ENCODE assay signal across 22 cellular contexts in the genomic region with DNA sequence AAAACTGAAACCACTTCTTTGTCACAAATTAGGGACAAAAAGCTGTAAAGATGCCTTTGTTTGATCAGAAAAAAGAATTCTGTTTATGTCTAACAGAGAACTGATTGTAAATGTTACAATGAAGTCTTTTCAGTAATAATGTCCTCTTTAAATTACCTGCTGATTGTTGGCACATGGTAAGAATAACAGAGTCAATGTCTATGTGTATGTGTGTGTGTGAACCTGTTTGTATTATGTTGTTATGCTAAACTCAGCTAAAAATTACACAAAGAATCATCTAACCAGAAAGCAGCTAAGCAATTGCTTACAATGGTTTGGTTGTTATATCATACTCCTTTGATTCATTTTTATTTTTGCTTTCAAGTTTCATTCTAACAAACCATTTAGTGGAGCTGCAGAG.
DNase-seq lines count a peak whose midpoint lies in the region; FAIRE-seq and TF ChIP-seq lines count a peak whose summit lies in the region.
"Had no signal": no experiment of that assay in that cellular context is flagged by ENCODE, and none has a peak within 500 bp of the region (broad histone marks: within the 10 kb centered on the region; RNA-seq: fewer than 3 reads in every experiment).

No MANE protein-coding gene starts in this region.

- H3K27me3 ChIP-seq in dorsolateral prefrontal cortex = no peaks in the 10 kb centered on the region
- H3K27me3 ChIP-seq: MG63 had no signal

- TF ChIP-seq CTCF in D721Med (IDR thresholded peaks at IDR 0.05; ENCODE audit: insufficient read depth, missing control alignments) (no peak), dorsolateral prefrontal cortex (IDR thresholded peaks at IDR 0.05 in 54 of 56, conservative IDR thresholded peaks at IDR 0.05 in 2 of 56; ENCODE audit: low read depth in 1 of 56, partially characterized antibody in 56 of 56) (peak in 2 of 56 donors; percentile 8 to 9)

- FAIRE-seq in D721Med (lab: Jason Lieb, UNC) (peak; percentile 16), islet of Langerhans (lab: Jason Lieb, UNC) (peak; percentile 41)
- FAIRE-seq: A204.1, HepG2, K562 had no signal

- no peak for DNase-seq in D721Med (ENCODE audit: insufficient read length, low spot score)
- DNase-seq in dorsolateral prefrontal cortex = no peak
- no peak for DNase-seq in substantia nigra (lab: John Stamatoyannopoulos, UW)
- DNase-seq in activated naive CD4-positive, alpha-beta T cell (lab: John Stamatoyannopoulos, UW) = no peak
- DNase-seq in NCI-H526 (lab: John Stamatoyannopoulos, UW) = no peak
- no peak for DNase-seq in COR-L47 (lab: John Stamatoyannopoulos, UW)
- no peak for DNase-seq in iPS-NIHi11 (ENCODE audit: low spot score)
- DNase-seq: CD8-positive, alpha-beta memory T cell; DMS79; H9; MG63; NCI-H1417 treated with DMSO at 0.1 percent for 48 hours; NCI-H187; NCI-H446 treated with DMSO at 0.1 percent for 48 hours; NCI-H69; NK-92 treated with Interleukin-12 subunit alpha and Interleukin-12 subunit beta, amount 100 ng/mL, for 24 hours had no signal

- H3K27ac ChIP-seq in dorsolateral prefrontal cortex (peak overlapping the region in 57 of 59 donors; percentile 7 to 90 (median 75)), substantia nigra (ENCODE audit: low read depth, low read length, poor library complexity, severe bottlenecking) (peak overlapping the region; percentile 82)
- H3K27ac ChIP-seq: C4-2B, HL-60 had no signal

- intact Hi-C loops in dorsolateral prefrontal cortex (cut with DNase I) = loop anchor here in 1 of 2 donors (10.0 kb wide), 1 partner anchor 61 kb away; no protein-coding TSS in a partner anchor

- H3K4me3 ChIP-seq in dorsolateral prefrontal cortex = peak overlapping the region in 4 of 59 donors; percentile 1 to 15 (median 6)
- H3K4me3 ChIP-seq: K562, MG63 had no signal
